9 cellular contexts compared by ENCODE assay signal in the genomic region with DNA sequence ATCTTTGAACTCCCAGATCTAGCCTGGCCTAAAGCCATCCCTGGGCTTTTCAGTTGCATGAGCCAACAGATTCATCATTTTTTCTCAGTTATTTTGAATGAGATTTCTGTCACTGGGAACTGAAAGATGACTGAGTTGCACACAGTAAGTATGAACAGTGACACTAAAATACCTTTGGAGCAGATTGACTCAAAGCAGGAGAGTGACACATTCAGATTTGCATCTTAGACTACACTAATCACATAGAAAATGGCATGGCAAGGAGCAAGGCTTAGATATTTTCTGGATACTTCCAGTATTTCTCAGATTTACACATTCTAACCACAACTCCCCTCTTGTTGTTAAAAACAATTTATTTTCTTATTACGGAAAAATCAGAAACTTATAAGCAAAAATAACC. TPM values are rescaled to one million over a fixed set of nuclear protein-coding genes. Genes with fewer than 3 reads are reported as not detected.
DNase-seq lines count a peak whose midpoint lies in the region; ATAC-seq and TF ChIP-seq lines count a peak whose summit lies in the region.
"Had no signal": no experiment of that assay in that cellular context is flagged by ENCODE, and none has a peak within 500 bp of the region (broad histone marks: within the 10 kb centered on the region; RNA-seq: fewer than 3 reads in every experiment).

No MANE protein-coding gene starts in this region.

- no peaks in the 10 kb centered on the region for H3K79me2 ChIP-seq in neural cell (replicated peaks; ENCODE audit: insufficient read depth, low read length)

- H3K9me2 ChIP-seq in neural cell (ENCODE audit: insufficient read depth, low read length) = no peaks in the 10 kb centered on the region
- H3K9me2 ChIP-seq: SK-N-SH had no signal

- H3K9ac ChIP-seq in neural cell (ENCODE audit: low read length) (no peak overlapping the region), endodermal cell (ENCODE audit: extremely low read depth, low read length, poor library complexity, severe bottlenecking) (no peak overlapping the region)
- H3K9ac ChIP-seq: SK-N-SH had no signal

- WGBS in endodermal cell (ENCODE audit: insufficient coverage in 1 of 2, insufficient read length in 1 of 2), 2 experiments = 95% methylated on average over 1 of the region's 1 CpG; no CpG with 5 or more reads in 1 of the 2 experiments

- H3K27ac Mint-ChIP-seq in activated CD8-positive, alpha-beta memory T cell treated with anti-CD3 and anti-CD28 coated beads, Interleukin-2, amount 10 ng/mL, durations not matched to agents 7 days and 5 days = no peak overlapping the region
- H3K27ac Mint-ChIP-seq in endodermal cell = no peak overlapping the region

- H3K4me3 ChIP-seq in neural cell (ENCODE audit: low read length) (no peak overlapping the region), endodermal cell (ENCODE audit: low read length) (no peak overlapping the region)

- H3K36me3 ChIP-seq in neural cell (ENCODE audit: insufficient read depth, low read length) (peaks cover 7% of the 10 kb centered on the region), endodermal cell (ENCODE audit: control insufficient read depth, insufficient read depth, low read length) (peaks cover 17% of the 10 kb centered on the region)

- CTCF ChIA-PET in activated CD8-positive, alpha-beta memory T cell treated with anti-CD3 and anti-CD28 coated beads, Interleukin-2, amount 10 ng/mL, durations not matched to agents 7 days and 5 days (lab: Charles Lee) = interaction anchor here (0.8 kb wide), 1 partner anchor 10 kb away, joined by 3 read pairs; no protein-coding TSS in a partner anchor

- no peaks in the 10 kb centered on the region for H3K9me3 Mint-ChIP-seq in activated CD8-positive, alpha-beta memory T cell treated with anti-CD3 and anti-CD28 coated beads, Interleukin-2, amount 10 ng/mL, durations not matched to agents 7 days and 5 days (ENCODE audit: low read depth)
- H3K9me3 Mint-ChIP-seq in endodermal cell = no peaks in the 10 kb centered on the region

- no peaks in the 10 kb centered on the region for H3K27me3 ChIP-seq in neural cell (ENCODE audit: insufficient read depth, low read depth, low read length)
- H3K27me3 ChIP-seq in endodermal cell (ENCODE audit: control insufficient read depth, insufficient read depth, low read length, poor library complexity, severe bottlenecking) = no peaks in the 10 kb centered on the region

- no peaks in the 10 kb centered on the region for H3F3A ChIP-seq in neural cell (ENCODE audit: insufficient read depth, low read length, poor library complexity, severe bottlenecking)

- H3K4me1 Mint-ChIP-seq in activated CD8-positive, alpha-beta memory T cell treated with anti-CD3 and anti-CD28 coated beads, Interleukin-2, amount 10 ng/mL, durations not matched to agents 7 days and 5 days = peaks cover 23% of the 10 kb centered on the region
- H3K4me1 Mint-ChIP-seq in endodermal cell = peaks cover 11% of the 10 kb centered on the region

- H3K27me3 Mint-ChIP-seq in activated CD8-positive, alpha-beta memory T cell treated with anti-CD3 and anti-CD28 coated beads, Interleukin-2, amount 10 ng/mL, durations not matched to agents 7 days and 5 days = no peaks in the 10 kb centered on the region
- H3K27me3 Mint-ChIP-seq in endodermal cell (ENCODE audit: insufficient read depth) = no peaks in the 10 kb centered on the region

- no peak overlapping the region for H2AFZ ChIP-seq in neural cell (ENCODE audit: low read depth, low read length)

- H3K4me1 ChIP-seq in endodermal cell (ENCODE audit: control insufficient read depth, insufficient read depth, low read length) = peaks cover 5% of the 10 kb centered on the region

- no peak for TF ChIP-seq RAD21 in neural cell (conservative IDR thresholded peaks at IDR 0.05)

- TF ChIP-seq EP300 in neural cell (conservative IDR thresholded peaks at IDR 0.05; ENCODE audit: poor library complexity, severe bottlenecking) = peak; percentile 44

- TF ChIP-seq CTCF in neural cell (IDR thresholded peaks at IDR 0.05; ENCODE audit: poor library complexity, severe bottlenecking) = no peak
- TF ChIP-seq CTCF in endodermal cell (conservative IDR thresholded peaks at IDR 0.05) = no peak

- no peaks in the 10 kb centered on the region for H4K20me1 ChIP-seq in neural cell (ENCODE audit: insufficient read depth)

- H3K4me3 Mint-ChIP-seq in activated CD8-positive, alpha-beta memory T cell treated with anti-CD3 and anti-CD28 coated beads, Interleukin-2, amount 10 ng/mL, durations not matched to agents 7 days and 5 days = no peak overlapping the region
- H3K4me3 Mint-ChIP-seq in endodermal cell = no peak overlapping the region

- no peaks in the 10 kb centered on the region for H3K9me3 ChIP-seq in neural cell (ENCODE audit: low read length)
- no peaks in the 10 kb centered on the region for H3K9me3 ChIP-seq in endodermal cell (ENCODE audit: control insufficient read depth, low read length)
- H3K9me3 ChIP-seq: SK-N-SH had no signal

- H3K4me2 ChIP-seq in neural cell (ENCODE audit: low read length) = no peak overlapping the region
- H3K4me2 ChIP-seq: SK-N-SH had no signal

- peaks cover 29% of the 10 kb centered on the region for H3K36me3 Mint-ChIP-seq in activated CD8-positive, alpha-beta memory T cell treated with anti-CD3 and anti-CD28 coated beads, Interleukin-2, amount 10 ng/mL, durations not matched to agents 7 days and 5 days
- H3K36me3 Mint-ChIP-seq in endodermal cell (ENCODE audit: low read depth) = peaks cover 6% of the 10 kb centered on the region

- H3K27ac ChIP-seq in neural cell (ENCODE audit: low read length) (peak overlapping the region; percentile 47), endodermal cell (ENCODE audit: low read depth, low read length) (no peak overlapping the region)

- DNase-seq in activated CD8-positive, alpha-beta memory T cell treated with anti-CD3 and anti-CD28 coated beads, Interleukin-2, amount 10 ng/mL, durations not matched to agents 7 days and 5 days = no peak
- DNase-seq in activated CD8-positive, alpha-beta memory T cell treated with anti-CD3 and anti-CD28 coated beads, Interleukin-2, amount 50 U/mL, for 4 hours = no peak
- DNase-seq in putamen (ENCODE audit: low spot score) (no peak), endodermal cell (no peak), Ammon's horn (ENCODE audit: low spot score) (no peak)
- DNase-seq: SK-N-SH had no signal

- peak; percentile 57 for ATAC-seq in activated CD8-positive, alpha-beta memory T cell treated with anti-CD3 and anti-CD28 coated beads, Interleukin-2, amount 10 ng/mL, durations not matched to agents 7 days and 5 days
- peak; percentile 95 for ATAC-seq in GM21529 (IDR thresholded peaks at IDR 0.05; ENCODE audit: unreplicated experiment)
- ATAC-seq in HG03280 (IDR thresholded peaks at IDR 0.05; ENCODE audit: unreplicated experiment) = peak; percentile 84

TF ChIP-seq in neural cell, 6 proteins besides CTCF, POLR2A, EP300 and RAD21:
- TF ChIP-seq SMC3 (conservative IDR thresholded peaks at IDR 0.05; ENCODE audit: poor library complexity) = no peak
- peak; percentile 14 for TF ChIP-seq POLR2AphosphoS5 (IDR thresholded peaks at IDR 0.05)
- TF ChIP-seq, protein P1, sequence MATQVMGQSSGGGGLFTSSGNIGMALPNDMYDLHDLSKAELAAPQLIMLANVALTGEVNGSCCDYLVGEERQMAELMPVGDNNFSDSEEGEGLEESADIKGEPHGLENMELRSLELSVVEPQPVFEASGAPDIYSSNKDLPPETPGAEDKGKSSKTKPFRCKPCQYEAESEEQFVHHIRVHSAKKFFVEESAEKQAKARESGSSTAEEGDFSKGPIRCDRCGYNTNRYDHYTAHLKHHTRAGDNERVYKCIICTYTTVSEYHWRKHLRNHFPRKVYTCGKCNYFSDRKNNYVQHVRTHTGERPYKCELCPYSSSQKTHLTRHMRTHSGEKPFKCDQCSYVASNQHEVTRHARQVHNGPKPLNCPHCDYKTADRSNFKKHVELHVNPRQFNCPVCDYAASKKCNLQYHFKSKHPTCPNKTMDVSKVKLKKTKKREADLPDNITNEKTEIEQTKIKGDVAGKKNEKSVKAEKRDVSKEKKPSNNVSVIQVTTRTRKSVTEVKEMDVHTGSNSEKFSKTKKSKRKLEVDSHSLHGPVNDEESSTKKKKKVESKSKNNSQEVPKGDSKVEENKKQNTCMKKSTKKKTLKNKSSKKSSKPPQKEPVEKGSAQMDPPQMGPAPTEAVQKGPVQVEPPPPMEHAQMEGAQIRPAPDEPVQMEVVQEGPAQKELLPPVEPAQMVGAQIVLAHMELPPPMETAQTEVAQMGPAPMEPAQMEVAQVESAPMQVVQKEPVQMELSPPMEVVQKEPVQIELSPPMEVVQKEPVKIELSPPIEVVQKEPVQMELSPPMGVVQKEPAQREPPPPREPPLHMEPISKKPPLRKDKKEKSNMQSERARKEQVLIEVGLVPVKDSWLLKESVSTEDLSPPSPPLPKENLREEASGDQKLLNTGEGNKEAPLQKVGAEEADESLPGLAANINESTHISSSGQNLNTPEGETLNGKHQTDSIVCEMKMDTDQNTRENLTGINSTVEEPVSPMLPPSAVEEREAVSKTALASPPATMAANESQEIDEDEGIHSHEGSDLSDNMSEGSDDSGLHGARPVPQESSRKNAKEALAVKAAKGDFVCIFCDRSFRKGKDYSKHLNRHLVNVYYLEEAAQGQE (IDR thresholded peaks at IDR 0.05; ENCODE audit: borderline replicate concordance) = no peak

RNA-seq across cellular contexts. Expression of a gene that starts 32.8 kb away (rescaled TPM):
- total RNA-seq in activated CD8-positive, alpha-beta memory T cell treated with anti-CD3 and anti-CD28 coated beads, Interleukin-2, amount 10 ng/mL, durations not matched to agents 7 days and 5 days = 10 to 100 TPM; 36.0 to 47.7 TPM
- 41.1 and 41.9 TPM in 2 replicates for polyA plus RNA-seq in neural cell
- polyA minus RNA-seq in neural cell = 85.2 and 91.9 TPM in 2 replicates
- 10 to 100 TPM; 48.7 to 64.4 TPM for total RNA-seq in endodermal cell
- 57.8 TPM for polyA plus RNA-seq in endodermal cell (2013, experiment 1 of 2)
- polyA plus RNA-seq in endodermal cell (2013, experiment 2 of 2) = 55.0 TPM

RNA-seq across cellular contexts. Expression of a gene that starts 38.4 kb away (rescaled TPM):
- total RNA-seq in activated CD8-positive, alpha-beta memory T cell treated with anti-CD3 and anti-CD28 coated beads, Interleukin-2, amount 10 ng/mL, durations not matched to agents 7 days and 5 days = 1 to 10 TPM; 3.6 to 6.4 TPM
- 2.9 and 4.0 TPM in 2 replicates for polyA plus RNA-seq in neural cell
- polyA minus RNA-seq in neural cell = 1.5 and 1.7 TPM in 2 replicates
- total RNA-seq in endodermal cell = 1 to 10 TPM; 6.9 to 8.6 TPM
- polyA plus RNA-seq in endodermal cell (2013, experiment 1 of 2) = 2.1 TPM
- 1.1 TPM for polyA plus RNA-seq in endodermal cell (2013, experiment 2 of 2)
